ENCODE assay signal across 1 cellular context in genomic region chr17:79947351-79948031, GRCh38.
TF ChIP-seq lines count a peak whose summit lies in the region.

No MANE protein-coding gene starts in this region.

TF ChIP-seq in SK-N-SH treated with all-trans-retinoic acid at 6 μM for 48 hours, 23 proteins besides CTCF, POLR2A, EP300 and RAD21 (continued from another document):
- no peak for TF ChIP-seq PPARA (CRISPR knock-in tag; IDR thresholded peaks at IDR 0.05; ENCODE audit: borderline replicate concordance)
- no peak for TF ChIP-seq BACH2 (CRISPR knock-in tag; IDR thresholded peaks at IDR 0.05; ENCODE audit: borderline replicate concordance)
